In the genomic region with DNA sequence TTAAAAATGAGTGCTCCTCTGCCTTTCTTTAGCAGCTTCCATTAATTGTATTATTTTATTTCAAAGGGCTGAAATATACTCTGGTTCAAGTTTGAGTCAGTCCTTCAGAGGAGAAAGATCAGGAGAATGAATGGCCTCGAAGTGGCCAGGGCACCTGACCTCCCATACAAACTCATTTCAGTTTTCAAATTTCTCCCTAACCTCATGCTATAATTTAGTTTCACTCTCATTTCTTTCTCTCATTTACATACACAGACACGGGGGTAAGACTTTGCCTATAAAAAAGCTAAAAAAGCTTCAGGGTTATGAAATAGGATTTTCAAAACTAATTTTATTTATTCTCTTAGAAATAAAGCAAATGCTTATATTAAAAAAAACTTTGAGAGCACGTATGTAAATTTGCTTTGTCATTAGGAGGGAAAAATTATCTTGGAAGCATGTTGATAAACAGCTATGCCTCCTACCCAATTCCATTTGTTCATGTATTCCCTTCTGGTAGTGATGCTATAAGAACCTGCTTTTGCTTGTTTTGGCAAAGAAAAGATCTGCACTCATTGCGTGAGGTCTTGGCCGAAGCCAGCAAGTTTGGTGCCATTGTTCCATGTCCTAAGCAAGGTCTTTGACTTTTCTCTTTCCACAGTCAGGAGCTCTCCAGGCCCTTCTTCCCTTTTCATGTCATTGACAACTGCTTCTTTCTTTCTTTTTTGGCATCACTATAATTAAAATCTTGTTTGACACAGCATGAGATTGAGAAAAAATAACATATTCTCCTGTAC, we compare ENCODE assay signal across 20 cellular contexts.
DNase-seq lines count a peak whose midpoint lies in the region; ATAC-seq and TF ChIP-seq lines count a peak whose summit lies in the region.
"Had no signal": no experiment of that assay in that cellular context is flagged by ENCODE, and none has a peak within 500 bp of the region (broad histone marks: within the 10 kb centered on the region; RNA-seq: fewer than 3 reads in every experiment).

No MANE protein-coding gene starts in this region.

- ATAC-seq in GM19043 (IDR thresholded peaks at IDR 0.05; ENCODE audit: low read depth, unreplicated experiment) (peak; percentile 53), HG02610 (IDR thresholded peaks at IDR 0.05; ENCODE audit: unreplicated experiment) (peak; percentile 51), right lobe of liver (peak in 2 of 4 donors; percentile 21 to 65)

- H3K4me1 Mint-ChIP-seq in activated CD4-positive, alpha-beta memory T cell treated with anti-CD3 and anti-CD28 coated beads, Interleukin-2, amount 10 ng/mL, durations not matched to agents 7 days and 5 days, result no peaks in the 10 kb centered on the region

- H3K23ac ChIP-seq in neuronal stem cell (ENCODE audit: low read depth, low read length, poor library complexity), result no peak overlapping the region

- no peak overlapping the region for H2BK120ac ChIP-seq in neuronal stem cell (ENCODE audit: low read depth, low read length)

- no peak overlapping the region for H2BK15ac ChIP-seq in neuronal stem cell (ENCODE audit: low read length)

- H3F3A ChIP-seq in MM.1S (ENCODE audit: insufficient read depth, low read length), result no peaks in the 10 kb centered on the region

- H3K4me3 Mint-ChIP-seq in activated CD4-positive, alpha-beta memory T cell treated with anti-CD3 and anti-CD28 coated beads, Interleukin-2, amount 10 ng/mL, durations not matched to agents 7 days and 5 days, result no peak overlapping the region

- no peaks in the 10 kb centered on the region for H3K9me3 ChIP-seq in MM.1S (replicated peaks; ENCODE audit: insufficient read depth, low read length)
- no peaks in the 10 kb centered on the region for H3K9me3 ChIP-seq in right lobe of liver
- no peaks in the 10 kb centered on the region for H3K9me3 ChIP-seq in neuronal stem cell (replicated peaks in 1 of 2; ENCODE audit: control insufficient read depth in 2 of 2, insufficient read depth in 1 of 2, low read depth in 1 of 2, low read length in 2 of 2)
- H3K9me3 ChIP-seq: SK-N-SH had no signal

- H3K9me3 Mint-ChIP-seq in activated CD4-positive, alpha-beta memory T cell treated with anti-CD3 and anti-CD28 coated beads, Interleukin-2, amount 10 ng/mL, durations not matched to agents 7 days and 5 days, result no peaks in the 10 kb centered on the region

- H4K8ac ChIP-seq in neuronal stem cell (ENCODE audit: low read depth, low read length), result no peak overlapping the region

- H3K9me2 ChIP-seq in MM.1S (replicated peaks; ENCODE audit: insufficient read depth, low read length), result no peaks in the 10 kb centered on the region
- H3K9me2 ChIP-seq: SK-N-SH had no signal

- H3K27me3 ChIP-seq in MM.1S (replicated peaks; ENCODE audit: insufficient read depth, low read length) (no peaks in the 10 kb centered on the region), right lobe of liver (no peaks in the 10 kb centered on the region), neuronal stem cell (ENCODE audit: control insufficient read depth in 3 of 3, insufficient read depth in 3 of 3, low read depth in 1 of 3, low read length in 3 of 3) (no peaks in the 10 kb centered on the region)

- no peaks in the 10 kb centered on the region for H3K79me2 ChIP-seq in MM.1S (ENCODE audit: low read length)

- no peak overlapping the region for H3K18ac ChIP-seq in neuronal stem cell (ENCODE audit: low read length)

- H3K14ac ChIP-seq in neuronal stem cell (ENCODE audit: low read length), result no peak overlapping the region

- no peak overlapping the region for H3K27ac ChIP-seq in MM.1S (ENCODE audit: low read length)
- H3K27ac ChIP-seq in right lobe of liver, result peak overlapping the region in 2 of 3 donors; percentile 86 to 88
- no peak overlapping the region for H3K27ac ChIP-seq in neuronal stem cell (replicated peaks; ENCODE audit: low read length)
- H3K27ac ChIP-seq: C4-2B, HL-60 had no signal

- H2BK12ac ChIP-seq in neuronal stem cell (ENCODE audit: low read length), result no peak overlapping the region

- H4K91ac ChIP-seq in neuronal stem cell (ENCODE audit: low read depth, low read length, poor library complexity), result no peak overlapping the region

- WGBS in right lobe of liver (ENCODE audit: insufficient coverage, low coverage, low lambda C conversion rate, missing lambda C conversion rate), result 33% methylated on average over 5 of the region's 5 CpGs
- WGBS in neuronal stem cell (ENCODE audit: extremely low coverage in 2 of 2, insufficient read length in 2 of 2, insufficient replicate concordance in 1 of 2), 2 donors, result no CpG with 5 or more reads among the region's 5 CpGs

- H3K4me2 ChIP-seq in MM.1S (ENCODE audit: low read depth, low read length) (no peak overlapping the region), neuronal stem cell (ENCODE audit: insufficient read depth, low read length, poor library complexity, severe bottlenecking) (no peak overlapping the region)
- H3K4me2 ChIP-seq: SK-N-SH had no signal

- H3K79me1 ChIP-seq in neuronal stem cell (ENCODE audit: low read depth, low read length), result no peaks in the 10 kb centered on the region

- POLR2A ChIA-PET in activated CD4-positive, alpha-beta memory T cell treated with anti-CD3 and anti-CD28 coated beads, Interleukin-2, amount 10 ng/mL, durations not matched to agents 7 days and 5 days (lab: Charles Lee), result no interaction called here

- H3K9ac ChIP-seq in MM.1S (ENCODE audit: low read length) (no peak overlapping the region), neuronal stem cell (ENCODE audit: low read depth, low read length, poor library complexity) (no peak overlapping the region)
- H3K9ac ChIP-seq: SK-N-SH had no signal

- H4K20me1 ChIP-seq in MM.1S (ENCODE audit: insufficient read depth, low read length), result no peaks in the 10 kb centered on the region

- H2AK5ac ChIP-seq in neuronal stem cell (ENCODE audit: low read depth, low read length), result no peak overlapping the region

- TF ChIP-seq POLR2A in right lobe of liver (IDR thresholded peaks at IDR 0.05), result no peak

- peaks cover 3% of the 10 kb centered on the region for H3K27me3 Mint-ChIP-seq in activated CD4-positive, alpha-beta memory T cell treated with anti-CD3 and anti-CD28 coated beads, Interleukin-2, amount 10 ng/mL, durations not matched to agents 7 days and 5 days

- TF ChIP-seq CTCF in MM.1S (IDR thresholded peaks at IDR 0.05; ENCODE audit: low read length), result no peak
- no peak for TF ChIP-seq CTCF in right lobe of liver (IDR thresholded peaks at IDR 0.05)

- H3K27ac Mint-ChIP-seq in activated CD4-positive, alpha-beta memory T cell treated with anti-CD3 and anti-CD28 coated beads, Interleukin-2, amount 10 ng/mL, durations not matched to agents 7 days and 5 days, result no peak overlapping the region

- H3K4ac ChIP-seq in neuronal stem cell (ENCODE audit: low read length), result no peak overlapping the region

- H3K4me3 ChIP-seq in MM.1S (ENCODE audit: low read length) (no peak overlapping the region), right lobe of liver (no peak overlapping the region), neuronal stem cell (ENCODE audit: low read length in 2 of 2) (no peak overlapping the region)

- DNase-seq in MM.1S (peak; percentile 22), right lobe of liver (peak in 1 of 3 donors; percentile 77), neuronal stem cell (ENCODE audit: low spot score) (no peak), A172 (ENCODE audit: low spot score) (no peak), NCI-H1417 treated with DMSO at 0.1 percent for 48 hours (lab: John Stamatoyannopoulos, UW) (no peak)
- no peak for DNase-seq in activated CD4-positive, alpha-beta memory T cell treated with anti-CD3 and anti-CD28 coated beads, Interleukin-2, amount 10 ng/mL, durations not matched to agents 7 days and 5 days
- DNase-seq: ACHN, DMS79, GOT3, NCI-H1105 treated with DMSO at 0.1 percent for 48 hours, NCI-H1694 treated with DMSO at 0.1 percent for 48 hours, NCI-H510A, NCI-H748 treated with DMSO at 0.1 percent for 48 hours, RPMI8226, SHP77 treated with DMSO at 0.1 percent for 48 hours had no signal

- H2BK5ac ChIP-seq in neuronal stem cell (ENCODE audit: low read length), result no peak overlapping the region

- no peaks in the 10 kb centered on the region for H3K36me3 Mint-ChIP-seq in activated CD4-positive, alpha-beta memory T cell treated with anti-CD3 and anti-CD28 coated beads, Interleukin-2, amount 10 ng/mL, durations not matched to agents 7 days and 5 days (ENCODE audit: low read depth)

- intact Hi-C loops in right lobe of liver (cut with DNase I), result no loop called here

- no peak overlapping the region for H2AFZ ChIP-seq in MM.1S (ENCODE audit: low read length)
- no peak overlapping the region for H2AFZ ChIP-seq in neuronal stem cell (ENCODE audit: low read length)

- no peaks in the 10 kb centered on the region for H3K4me1 ChIP-seq in MM.1S (ENCODE audit: low read length)
- H3K4me1 ChIP-seq in right lobe of liver, result peaks cover 0 to 18% (median 8%) of the 10 kb centered on the region in 4 donors
- H3K4me1 ChIP-seq in neuronal stem cell (ENCODE audit: control insufficient read depth in 2 of 2, insufficient read depth in 1 of 2, low read depth in 1 of 2, low read length in 2 of 2), result peaks cover 0 to 2% of the 10 kb centered on the region in 2 donors

- no peaks in the 10 kb centered on the region for H3K36me3 ChIP-seq in MM.1S (replicated peaks; ENCODE audit: insufficient read depth, low read length)
- H3K36me3 ChIP-seq in right lobe of liver, result no peaks in the 10 kb centered on the region
- no peaks in the 10 kb centered on the region for H3K36me3 ChIP-seq in neuronal stem cell (replicated peaks in 1 of 2; ENCODE audit: control insufficient read depth in 2 of 2, insufficient read depth in 2 of 2, low read length in 2 of 2)

- CTCF ChIA-PET in activated CD4-positive, alpha-beta memory T cell treated with anti-CD3 and anti-CD28 coated beads, Interleukin-2, amount 10 ng/mL, durations not matched to agents 7 days and 5 days (lab: Charles Lee), result no interaction called here

Comparison
In these comparisons a context has a peak if more than half of its experiments do, and no peak if none do; other contexts are left out.
1. H3K27ac ChIP-seq: peak in right lobe of liver (2 of 3); none in MM.1S (single experiment) and neuronal stem cell (single experiment).